ENCODE assay signal across 9 cellular contexts in genomic region chr16:3945751-3946603, GRCh38.
A peak's percentile ranks its signal among the peaks of the same experiment; 100 is the strongest.
DNase-seq lines count a peak whose midpoint lies in the region; ATAC-seq and TF ChIP-seq lines count a peak whose summit lies in the region.
"Had no signal": no experiment of that assay in that cellular context is flagged by ENCODE, and none has a peak within 500 bp of the region (broad histone marks: within the 10 kb centered on the region; RNA-seq: fewer than 3 reads in every experiment).

No MANE protein-coding gene starts in this region.

- H3K4me3 ChIP-seq in epithelial cell of proximal tubule (ENCODE audit: low read depth, low read length) = no peak overlapping the region

- peak overlapping the region; percentile 87 for H3K27ac Mint-ChIP-seq in osteocyte (ENCODE audit: unreplicated experiment)
- no peak overlapping the region for H3K27ac Mint-ChIP-seq in activated CD4-positive, alpha-beta T cell treated with anti-CD3 and anti-CD28 coated beads, Interleukin-2, amount 10 ng/mL, durations not matched to agents 24 days and 14 days
- no peak overlapping the region for H3K27ac Mint-ChIP-seq in natural killer cell treated with Interleukin-12 subunit alpha and Interleukin-12 subunit beta and Interleukin-15 and Interleukin-18, amount 100 ng/mL, for 72 hours

- no peaks in the 10 kb centered on the region for H3K27me3 Mint-ChIP-seq in osteocyte (ENCODE audit: unreplicated experiment)
- H3K27me3 Mint-ChIP-seq in activated CD4-positive, alpha-beta T cell treated with anti-CD3 and anti-CD28 coated beads, Interleukin-2, amount 10 ng/mL, durations not matched to agents 24 days and 14 days = peaks cover 5% of the 10 kb centered on the region
- H3K27me3 Mint-ChIP-seq in natural killer cell treated with Interleukin-12 subunit alpha and Interleukin-12 subunit beta and Interleukin-15 and Interleukin-18, amount 100 ng/mL, for 72 hours = peaks cover 0 to 2% of the 10 kb centered on the region in 2 donors

- no peak for TF ChIP-seq CTCF in epithelial cell of proximal tubule (conservative IDR thresholded peaks at IDR 0.05; ENCODE audit: low read depth, low read length)
- no peak for TF ChIP-seq CTCF in osteocyte (IDR thresholded peaks at IDR 0.05)

- H3K9me3 Mint-ChIP-seq in osteocyte (ENCODE audit: unreplicated experiment) = no peaks in the 10 kb centered on the region
- peaks cover 3% of the 10 kb centered on the region for H3K9me3 Mint-ChIP-seq in activated CD4-positive, alpha-beta T cell treated with anti-CD3 and anti-CD28 coated beads, Interleukin-2, amount 10 ng/mL, durations not matched to agents 24 days and 14 days
- H3K9me3 Mint-ChIP-seq in natural killer cell treated with Interleukin-12 subunit alpha and Interleukin-12 subunit beta and Interleukin-15 and Interleukin-18, amount 100 ng/mL, for 72 hours = no peaks in the 10 kb centered on the region

- intact Hi-C loops in activated CD4-positive, alpha-beta T cell treated with anti-CD3 and anti-CD28 coated beads, Interleukin-2, amount 10 ng/mL, durations not matched to agents 24 days and 14 days (cut with micrococcal nuclease) = no loop called here

- peaks cover 43% of the 10 kb centered on the region for H3K4me1 Mint-ChIP-seq in osteocyte (ENCODE audit: unreplicated experiment)
- H3K4me1 Mint-ChIP-seq in activated CD4-positive, alpha-beta T cell treated with anti-CD3 and anti-CD28 coated beads, Interleukin-2, amount 10 ng/mL, durations not matched to agents 24 days and 14 days = no peaks in the 10 kb centered on the region
- no peaks in the 10 kb centered on the region for H3K4me1 Mint-ChIP-seq in natural killer cell treated with Interleukin-12 subunit alpha and Interleukin-12 subunit beta and Interleukin-15 and Interleukin-18, amount 100 ng/mL, for 72 hours (ENCODE audit: low read depth in 2 of 2)

- ATAC-seq in natural killer cell treated with Interleukin-12 subunit alpha and Interleukin-12 subunit beta and Interleukin-15 and Interleukin-18, amount 100 ng/mL, for 72 hours = no peak
- no peak for ATAC-seq in HG02759 (IDR thresholded peaks at IDR 0.05; ENCODE audit: unreplicated experiment)
- no peak for ATAC-seq in GM18498 (IDR thresholded peaks at IDR 0.05; ENCODE audit: unreplicated experiment)

- DNase-seq in Daoy (ENCODE audit: low read depth) = peak; percentile 94
- peak; percentile 79 for DNase-seq in NCI-H460 (ENCODE audit: extremely low read depth, low read depth)
- peak; percentile 86 for DNase-seq in epithelial cell of proximal tubule (ENCODE audit: low read depth)
- DNase-seq in osteocyte (ENCODE audit: extremely low spot score, unreplicated experiment) = peak; percentile 90
- DNase-seq in activated CD4-positive, alpha-beta T cell treated with anti-CD3 and anti-CD28 coated beads, Interleukin-2, amount 10 ng/mL, durations not matched to agents 24 days and 14 days = no peak
- no peak for DNase-seq in natural killer cell treated with Interleukin-12 subunit alpha and Interleukin-12 subunit beta and Interleukin-15 and Interleukin-18, amount 100 ng/mL, for 72 hours (ENCODE audit: low spot score)
- DNase-seq: cortex of kidney had no signal

- no peak overlapping the region for H3K4me3 Mint-ChIP-seq in osteocyte (ENCODE audit: unreplicated experiment)
- no peak overlapping the region for H3K4me3 Mint-ChIP-seq in activated CD4-positive, alpha-beta T cell treated with anti-CD3 and anti-CD28 coated beads, Interleukin-2, amount 10 ng/mL, durations not matched to agents 24 days and 14 days
- H3K4me3 Mint-ChIP-seq in natural killer cell treated with Interleukin-12 subunit alpha and Interleukin-12 subunit beta and Interleukin-15 and Interleukin-18, amount 100 ng/mL, for 72 hours = no peak overlapping the region

- H3K36me3 Mint-ChIP-seq in osteocyte (ENCODE audit: unreplicated experiment) = no peaks in the 10 kb centered on the region
- no peaks in the 10 kb centered on the region for H3K36me3 Mint-ChIP-seq in activated CD4-positive, alpha-beta T cell treated with anti-CD3 and anti-CD28 coated beads, Interleukin-2, amount 10 ng/mL, durations not matched to agents 24 days and 14 days (ENCODE audit: low read depth)
- no peaks in the 10 kb centered on the region for H3K36me3 Mint-ChIP-seq in natural killer cell treated with Interleukin-12 subunit alpha and Interleukin-12 subunit beta and Interleukin-15 and Interleukin-18, amount 100 ng/mL, for 72 hours

Comparison
In these comparisons a context has a peak if more than half of its experiments do, and no peak if none do; other contexts are left out.
1. DNase-seq: peak in Daoy (single experiment), NCI-H460 (single experiment), epithelial cell of proximal tubule (single experiment) and osteocyte (single experiment); none in activated CD4-positive, alpha-beta T cell treated with anti-CD3 and anti-CD28 coated beads, Interleukin-2, amount 10 ng/mL, durations not matched to agents 24 days and 14 days (single experiment) and natural killer cell treated with Interleukin-12 subunit alpha and Interleukin-12 subunit beta and Interleukin-15 and Interleukin-18, amount 100 ng/mL, for 72 hours (single experiment).